ENCODE assay signal across 23 cellular contexts in genomic region chr1:56052090-56052489, GRCh38.
"Had no signal": no experiment of that assay in that cellular context is flagged by ENCODE, and none has a peak within 500 bp of the region (broad histone marks: within the 10 kb centered on the region; RNA-seq: fewer than 3 reads in every experiment).

No MANE protein-coding gene starts in this region.

- H3K9me3 ChIP-seq: colonic mucosa, esophagus squamous epithelium, gastroesophageal sphincter, prostate gland, right lobe of liver, suprapubic skin, thyroid gland had no signal

- H3K27ac Mint-ChIP-seq: immature natural killer cell; naive thymus-derived CD4-positive, alpha-beta T cell; stimulated activated effector memory CD8-positive, alpha-beta T cell treated with anti-CD3 and anti-CD28 coated beads, Interleukin-12 subunit alpha, Interleukin-12 subunit beta, amount 100 ng/mL, for 72 hours; type B pancreatic cell had no signal

- H3K4me3 Mint-ChIP-seq: immature natural killer cell; naive thymus-derived CD4-positive, alpha-beta T cell; neural crest cell; stimulated activated effector memory CD8-positive, alpha-beta T cell treated with anti-CD3 and anti-CD28 coated beads, Interleukin-12 subunit alpha, Interleukin-12 subunit beta, amount 100 ng/mL, for 72 hours; type B pancreatic cell had no signal

- H3K27me3 ChIP-seq: colonic mucosa, esophagus squamous epithelium, gastroesophageal sphincter, right lobe of liver, suprapubic skin, thyroid gland had no signal

- DNase-seq: colonic mucosa; dermis blood vessel endothelial cell; esophagus squamous epithelium; foreskin fibroblast; immature natural killer cell; left ventricle myocardium superior; mesendoderm; naive thymus-derived CD4-positive, alpha-beta T cell; right lobe of liver; stimulated activated CD4-positive, alpha-beta T cell treated with anti-CD3 and anti-CD28 coated beads, Interleukin-4, amount 100 ng/mL, for 1 hour; stimulated activated CD8-positive, alpha-beta memory T cell treated with anti-CD3 and anti-CD28 coated beads, Interleukin-4, amount 100 ng/mL, for 48 hours; stimulated activated naive CD8-positive, alpha-beta T cell treated with anti-CD3 and anti-CD28 coated beads, Interleukin-15, Interleukin-2, amounts not matched to agents 100 U/mL and 50 U/mL, for 24 hours; thyroid gland had no signal

- FAIRE-seq: keratinocyte, urothelium cell line had no signal

- H3K36me3 ChIP-seq: colonic mucosa, esophagus squamous epithelium, gastroesophageal sphincter, prostate gland, right lobe of liver, suprapubic skin, thyroid gland had no signal

- H3K4me3 ChIP-seq: colonic mucosa, esophagus squamous epithelium, gastroesophageal sphincter, lung, prostate gland, right lobe of liver, suprapubic skin, thyroid gland had no signal

- H2AFZ ChIP-seq: parathyroid adenoma had no signal

- H3K27ac ChIP-seq: colonic mucosa, esophagus squamous epithelium, gastroesophageal sphincter, parathyroid adenoma, prostate gland, right lobe of liver, suprapubic skin, thyroid gland had no signal

- H3K4me1 ChIP-seq: colonic mucosa, parathyroid adenoma, prostate gland, right lobe of liver, suprapubic skin had no signal

- H3K9me3 Mint-ChIP-seq: immature natural killer cell; neural crest cell; stimulated activated effector memory CD8-positive, alpha-beta T cell treated with anti-CD3 and anti-CD28 coated beads, Interleukin-12 subunit alpha, Interleukin-12 subunit beta, amount 100 ng/mL, for 72 hours; type B pancreatic cell had no signal

- H3K36me3 Mint-ChIP-seq: immature natural killer cell; naive thymus-derived CD4-positive, alpha-beta T cell; stimulated activated effector memory CD8-positive, alpha-beta T cell treated with anti-CD3 and anti-CD28 coated beads, Interleukin-12 subunit alpha, Interleukin-12 subunit beta, amount 100 ng/mL, for 72 hours; type B pancreatic cell had no signal

- H3K4me1 Mint-ChIP-seq: immature natural killer cell; naive thymus-derived CD4-positive, alpha-beta T cell; stimulated activated effector memory CD8-positive, alpha-beta T cell treated with anti-CD3 and anti-CD28 coated beads, Interleukin-12 subunit alpha, Interleukin-12 subunit beta, amount 100 ng/mL, for 72 hours had no signal

- H3K9ac ChIP-seq: parathyroid adenoma had no signal

- H3K79me2 ChIP-seq: parathyroid adenoma had no signal
